Comparison of ENCODE assay signal across 8 cellular contexts in genomic region chr10:13684252-13684791, GRCh38.
DNase-seq lines count a peak whose midpoint lies in the region; ATAC-seq and TF ChIP-seq lines count a peak whose summit lies in the region.

No MANE protein-coding gene starts in this region.

- intact Hi-C loops in heart left ventricle (cut with DNase I) (loop anchor here in 2 of 10 donors (2.0 to 5.0 kb wide), 2 partner anchors 14 to 38 kb away; no protein-coding TSS in a partner anchor), prostate gland (cut with DNase I) (no loop called here)

- H3K4me3 ChIP-seq in heart left ventricle, result peak overlapping the region in 1 of 12 donors; percentile 0
- no peak overlapping the region for H3K4me3 ChIP-seq in prostate gland

- H3K27ac ChIP-seq in heart left ventricle, result peak overlapping the region; percentile 60 to 95 (median 84)
- peak overlapping the region; percentile 30 to 36 for H3K27ac ChIP-seq in prostate gland

- H3K4me1 ChIP-seq in heart left ventricle, result peaks cover 11 to 64% (median 46%) of the 10 kb centered on the region in 12 donors
- peaks cover 7% of the 10 kb centered on the region for H3K4me1 ChIP-seq in prostate gland (replicated peaks)

- ATAC-seq in heart left ventricle (peak; percentile 60 to 77 (median 68)), GM18861 (IDR thresholded peaks at IDR 0.05; ENCODE audit: unreplicated experiment) (no peak), GM19455 (IDR thresholded peaks at IDR 0.05; ENCODE audit: unreplicated experiment) (no peak), GM19463 (IDR thresholded peaks at IDR 0.05; ENCODE audit: unreplicated experiment) (no peak), HG03520 (IDR thresholded peaks at IDR 0.05; ENCODE audit: unreplicated experiment) (no peak)

- WGBS in heart left ventricle, 4 donors, result 31 to 45% (median 41%) methylated on average over 17 of the region's 17 CpGs
- 30% methylated on average over 17 of the region's 17 CpGs for WGBS in prostate gland

- H3K9me3 ChIP-seq in heart left ventricle, result no peaks in the 10 kb centered on the region
- no peaks in the 10 kb centered on the region for H3K9me3 ChIP-seq in prostate gland

- DNase-seq in COLO829 (ENCODE audit: low spot score) (peak; percentile 93), amygdala (lab: John Stamatoyannopoulos, UW) (peak in 42 of 56 donors; percentile 12 to 75 (median 43)), heart left ventricle (peak; percentile 89 to 94 (median 90)), prostate gland (ENCODE audit: low spot score) (peak; percentile 27)

- H3K36me3 ChIP-seq in heart left ventricle (peaks cover 0 to 47% (median 20%) of the 10 kb centered on the region in 9 donors), prostate gland (no peaks in the 10 kb centered on the region)

- no peaks in the 10 kb centered on the region for H3K27me3 ChIP-seq in heart left ventricle
- no peaks in the 10 kb centered on the region for H3K27me3 ChIP-seq in prostate gland (replicated peaks; ENCODE audit: insufficient read depth)

- TF ChIP-seq POLR2A in heart left ventricle (IDR thresholded peaks at IDR 0.05) (no peak), prostate gland (IDR thresholded peaks at IDR 0.05) (no peak)

- TF ChIP-seq CTCF in heart left ventricle (IDR thresholded peaks at IDR 0.05), result no peak
- TF ChIP-seq CTCF in prostate gland (IDR thresholded peaks at IDR 0.05), result no peak

Comparison
In these comparisons a context has a peak if more than half of its experiments do, and no peak if none do; other contexts are left out.
1. DNase-seq: peak in every context shown above with its lines; median percentile 93 in COLO829; 90 in heart left ventricle; 43 in amygdala; 27 in prostate gland.
2. ATAC-seq: peak in heart left ventricle (4 of 4); none in GM18861 (single experiment), GM19455 (single experiment), GM19463 (single experiment) and HG03520 (single experiment).